ENCODE assay signal across 8 cellular contexts in the genomic region with DNA sequence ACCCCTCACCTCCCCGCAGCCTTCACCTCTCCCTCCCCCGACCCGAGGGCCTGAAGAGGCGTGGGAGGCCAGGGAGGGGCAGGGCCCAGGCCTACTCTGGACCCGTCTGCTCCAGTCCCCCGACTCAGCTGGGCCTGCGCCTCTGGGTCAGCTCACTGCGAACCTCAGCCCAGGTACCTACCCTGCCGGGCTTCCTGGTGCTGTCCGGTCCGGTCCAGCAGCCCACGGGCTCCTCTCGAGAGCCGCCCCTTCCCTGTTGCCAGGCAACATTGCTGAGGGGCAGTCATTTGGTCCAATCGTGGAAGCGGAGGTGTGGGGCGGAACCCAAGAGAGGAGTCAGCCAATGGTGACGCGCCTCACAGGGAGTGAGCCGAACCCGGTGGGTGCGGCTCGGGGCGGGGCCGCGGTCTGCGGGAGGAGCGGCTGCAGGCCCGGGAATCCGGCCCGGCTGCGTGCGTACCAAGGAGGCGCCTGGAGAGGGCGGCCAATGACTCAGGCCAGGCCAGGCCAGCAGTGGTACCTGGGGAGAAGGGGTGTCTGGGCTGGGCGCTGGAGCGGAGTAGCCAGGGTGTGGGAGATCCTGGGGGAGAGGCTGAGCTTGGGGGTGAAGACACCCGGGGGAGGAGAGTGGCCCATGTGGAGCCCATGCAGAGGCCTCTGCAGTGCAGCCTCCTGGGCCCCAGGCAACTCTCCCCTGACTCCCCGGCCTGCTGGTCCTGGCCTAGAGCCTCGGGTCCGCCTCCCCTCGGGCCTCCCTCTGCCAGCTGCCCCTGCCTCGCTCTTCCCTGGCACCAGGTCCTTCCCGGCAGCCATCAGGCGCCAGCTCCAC. TPM values are rescaled to one million over a fixed set of nuclear protein-coding genes. Genes with fewer than 3 reads are reported as not detected.
DNase-seq lines count a peak whose midpoint lies in the region; ATAC-seq and TF ChIP-seq lines count a peak whose summit lies in the region.

A gene with protein sequence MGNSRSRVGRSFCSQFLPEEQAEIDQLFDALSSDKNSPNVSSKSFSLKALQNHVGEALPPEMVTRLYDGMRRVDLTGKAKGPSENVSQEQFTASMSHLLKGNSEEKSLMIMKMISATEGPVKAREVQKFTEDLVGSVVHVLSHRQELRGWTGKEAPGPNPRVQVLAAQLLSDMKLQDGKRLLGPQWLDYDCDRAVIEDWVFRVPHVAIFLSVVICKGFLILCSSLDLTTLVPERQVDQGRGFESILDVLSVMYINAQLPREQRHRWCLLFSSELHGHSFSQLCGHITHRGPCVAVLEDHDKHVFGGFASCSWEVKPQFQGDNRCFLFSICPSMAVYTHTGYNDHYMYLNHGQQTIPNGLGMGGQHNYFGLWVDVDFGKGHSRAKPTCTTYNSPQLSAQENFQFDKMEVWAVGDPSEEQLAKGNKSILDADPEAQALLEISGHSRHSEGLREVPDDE (minus strand): TSS at position 240 of the 829 bp plus-strand sequence. CDS start 6,573 bp downstream, outside the sequence.

- intact Hi-C loops in mucosa of descending colon (cut with DNase I, micrococcal nuclease), result no loop called here

- H3K4me3 Mint-ChIP-seq in CD4-positive, CD25-positive, alpha-beta regulatory T cell, result peak within 1 kb of the TSS; percentile 91 to 96 (median 94)

- no peaks in the 10 kb centered on the region for H3K36me3 ChIP-seq in CD4-positive, CD25-positive, alpha-beta regulatory T cell (ENCODE audit: control insufficient read depth, insufficient read depth, low read length)
- H3K36me3 ChIP-seq in mucosa of descending colon (ENCODE audit: low read depth), result no peaks in the 10 kb centered on the region

- peak within 1 kb of the TSS; percentile 74 to 88 (median 88) for H3K27ac Mint-ChIP-seq in CD4-positive, CD25-positive, alpha-beta regulatory T cell

- peak within 1 kb of the TSS; percentile 69 for H3K27ac ChIP-seq in CD4-positive, CD25-positive, alpha-beta regulatory T cell (ENCODE audit: insufficient read depth, low read length, poor library complexity, severe bottlenecking)

- peaks cover 10 to 62% (median 39%) of the 10 kb centered on the region in 4 donors for H3K4me1 Mint-ChIP-seq in CD4-positive, CD25-positive, alpha-beta regulatory T cell

- no peaks in the 10 kb centered on the region for H3K27me3 ChIP-seq in CD4-positive, CD25-positive, alpha-beta regulatory T cell (ENCODE audit: control insufficient read depth, insufficient read depth, low read length)

- no peaks in the 10 kb centered on the region for H3K36me3 Mint-ChIP-seq in CD4-positive, CD25-positive, alpha-beta regulatory T cell

- TF ChIP-seq CTCF in epithelial cell of esophagus (IDR thresholded peaks at IDR 0.05; ENCODE audit: insufficient read depth, low read depth, low read length, missing control alignments), result no peak
- TF ChIP-seq CTCF in mucosa of descending colon (IDR thresholded peaks at IDR 0.05), result no peak

- H3K9me3 ChIP-seq in CD4-positive, CD25-positive, alpha-beta regulatory T cell (ENCODE audit: control insufficient read depth in 2 of 2, low read length in 2 of 2), result no peaks in the 10 kb centered on the region
- H3K9me3 ChIP-seq in mucosa of descending colon, result no peaks in the 10 kb centered on the region

- peak within 1 kb of the TSS; percentile 73 for H3K4me3 ChIP-seq in CD4-positive, CD25-positive, alpha-beta regulatory T cell (ENCODE audit: low read depth, low read length)
- peak within 1 kb of the TSS; percentile 89 for H3K4me3 ChIP-seq in epithelial cell of esophagus (ENCODE audit: low read length)
- peak within 1 kb of the TSS; percentile 35 for H3K4me3 ChIP-seq in mucosa of descending colon

- peak; percentile 97 to 99 for ATAC-seq in CD4-positive, CD25-positive, alpha-beta regulatory T cell (ENCODE audit: low read depth in 2 of 2)
- peak; percentile 96 for ATAC-seq in GM19351 (IDR thresholded peaks at IDR 0.05; ENCODE audit: unreplicated experiment)
- ATAC-seq in HG03521 (IDR thresholded peaks at IDR 0.05; ENCODE audit: unreplicated experiment), result peak; percentile 94
- ATAC-seq in mucosa of descending colon, result peak; percentile 97

- DNase-seq in CD4-positive, CD25-positive, alpha-beta regulatory T cell, result peak; percentile 96 to 98 (median 97)
- DNase-seq in OCI-M1 (lab: John Stamatoyannopoulos, UW) (peak; percentile 99), activated T-cell treated with anti-CD3 and anti-CD28 coated beads for 4 hours (peak; percentile 96), epithelial cell of esophagus (ENCODE audit: low read depth) (peak; percentile 99), mucosa of descending colon (peak; percentile 99 to 100 (median 99))
- DNase-seq in stimulated activated CD8-positive, alpha-beta memory T cell treated with anti-CD3 and anti-CD28 coated beads, Interleukin-4, amount 100 ng/mL, for 24 hours (ENCODE audit: low read depth), result peak; percentile 94

- H3K27me3 Mint-ChIP-seq in CD4-positive, CD25-positive, alpha-beta regulatory T cell, result no peaks in the 10 kb centered on the region

- peaks cover 51% of the 10 kb centered on the region for H3K4me1 ChIP-seq in CD4-positive, CD25-positive, alpha-beta regulatory T cell (ENCODE audit: control insufficient read depth, insufficient read depth, low read length, poor library complexity, severe bottlenecking)
- peaks cover 16% of the 10 kb centered on the region for H3K4me1 ChIP-seq in mucosa of descending colon (ENCODE audit: low read depth)

- peaks cover 0 to 2% (median 0%) of the 10 kb centered on the region in 7 donors for H3K9me3 Mint-ChIP-seq in CD4-positive, CD25-positive, alpha-beta regulatory T cell

RNA-seq across cellular contexts. Expression of the gene that starts here (rescaled TPM):
- total RNA-seq in CD4-positive, CD25-positive, alpha-beta regulatory T cell, result 11.9 TPM
- polyA plus RNA-seq in CD4-positive, CD25-positive, alpha-beta regulatory T cell, result 1 to 10 TPM; 5.8 to 9.1 (median 7.5) TPM
- total RNA-seq in mucosa of descending colon, result 10 to 100 TPM; 18.4 to 23.9 (median 22.2) TPM

Comparison
In these comparisons a context has a peak if more than half of its experiments do, and no peak if none do; other contexts are left out.
1. Peak in every context shown above with its lines: DNase-seq, ATAC-seq, H3K4me3 ChIP-seq and H3K27ac ChIP-seq.
2. H3K4me3 ChIP-seq: peak in every context shown above with its lines; median percentile 89 in epithelial cell of esophagus; 73 in CD4-positive, CD25-positive, alpha-beta regulatory T cell; 35 in mucosa of descending colon.